23 cellular contexts compared by ENCODE assay signal in the genomic region with DNA sequence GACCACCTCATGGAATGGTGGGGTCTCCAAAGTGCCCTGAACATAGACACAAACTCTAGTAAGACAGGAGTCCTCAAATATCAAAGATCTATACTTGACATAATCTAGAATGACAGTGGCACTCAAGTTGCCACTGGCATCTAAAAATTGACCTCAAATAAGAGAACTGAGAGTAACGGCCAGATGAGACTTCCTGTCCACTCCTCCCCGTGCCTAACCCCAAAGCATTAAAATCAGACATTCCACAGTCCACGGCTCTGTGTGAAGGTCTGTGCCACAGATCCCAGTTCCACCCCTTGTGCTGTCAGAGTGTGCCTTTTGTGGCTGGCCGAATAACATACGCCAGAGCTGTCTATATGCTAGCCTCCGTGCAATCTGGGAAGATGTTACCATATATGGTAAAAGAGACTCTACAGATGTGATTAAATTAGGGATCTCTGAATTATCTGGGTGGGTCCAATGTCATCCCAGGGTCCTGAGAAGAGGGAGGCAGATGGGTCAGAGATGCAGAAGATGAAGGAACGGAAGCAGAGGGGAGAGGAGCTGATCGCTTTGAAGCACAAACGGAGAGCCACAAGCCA. TPM values are rescaled to one million over a fixed set of nuclear protein-coding genes. Genes with fewer than 3 reads are reported as not detected.
A peak's percentile ranks its signal among the peaks of the same experiment; 100 is the strongest.
DNase-seq lines count a peak whose midpoint lies in the region; ATAC-seq and TF ChIP-seq lines count a peak whose summit lies in the region.
"Had no signal": no experiment of that assay in that cellular context is flagged by ENCODE, and none has a peak within 500 bp of the region (broad histone marks: within the 10 kb centered on the region; RNA-seq: fewer than 3 reads in every experiment).

No MANE protein-coding gene starts in this region.

- WGBS in endodermal cell (ENCODE audit: insufficient coverage in 1 of 2, insufficient read length in 1 of 2), 2 experiments, result 96 to 98% methylated on average over 8 to 9 of the region's 9 CpGs
- 70 to 85% methylated on average over 4 to 9 of the region's 9 CpGs for WGBS in transverse colon (ENCODE audit: low coverage in 1 of 2), 2 donors
- WGBS in psoas muscle, 3 donors, result 74 to 80% (median 79%) methylated on average over 9 of the region's 9 CpGs

- H3K9me3 ChIP-seq in endodermal cell (ENCODE audit: control insufficient read depth, low read length) (no peaks in the 10 kb centered on the region), transverse colon (no peaks in the 10 kb centered on the region), psoas muscle (no peaks in the 10 kb centered on the region)
- H3K9me3 ChIP-seq: thyroid gland had no signal

- intact Hi-C loops in transverse colon (cut with DNase I; ENCODE audit: low total_unique reads) (no loop called here), psoas muscle (cut with DNase I) (no loop called here)

- H3K9me3 Mint-ChIP-seq in T-helper 2 cell treated with Interferon-gamma antibody and Interleukin-4, amounts not matched to agents 5 μg/mL and 100 μg/mL, for 36 hours, result no peaks in the 10 kb centered on the region
- no peaks in the 10 kb centered on the region for H3K9me3 Mint-ChIP-seq in endodermal cell
- H3K9me3 Mint-ChIP-seq in stimulated activated naive CD8-positive, alpha-beta T cell treated with anti-CD3 and anti-CD28 coated beads, Interleukin-15, amount 100 ng/mL, for 72 hours, result no peaks in the 10 kb centered on the region
- H3K9me3 Mint-ChIP-seq: activated CD4-positive, alpha-beta T cell treated with anti-CD3 and anti-CD28 coated beads, Interleukin-2, amount 10 ng/mL, durations not matched to agents 7 days and 5 days had no signal

- peaks cover 5% of the 10 kb centered on the region for H3K4me1 Mint-ChIP-seq in T-helper 2 cell treated with Interferon-gamma antibody and Interleukin-4, amounts not matched to agents 5 μg/mL and 100 μg/mL, for 36 hours (ENCODE audit: low read depth)
- H3K4me1 Mint-ChIP-seq in endodermal cell, result no peaks in the 10 kb centered on the region
- H3K4me1 Mint-ChIP-seq in stimulated activated naive CD8-positive, alpha-beta T cell treated with anti-CD3 and anti-CD28 coated beads, Interleukin-15, amount 100 ng/mL, for 72 hours, result peaks cover 26% of the 10 kb centered on the region

- H3K4me1 ChIP-seq in endodermal cell (ENCODE audit: control insufficient read depth, insufficient read depth, low read length) (no peaks in the 10 kb centered on the region), transverse colon (peaks cover 0 to 23% (median 12%) of the 10 kb centered on the region in 4 donors), psoas muscle (no peaks in the 10 kb centered on the region)

- TF ChIP-seq CTCF in endodermal cell (conservative IDR thresholded peaks at IDR 0.05) (no peak), transverse colon (IDR thresholded peaks at IDR 0.05) (no peak), psoas muscle (IDR thresholded peaks at IDR 0.05) (no peak)

- H3K27me3 Mint-ChIP-seq in T-helper 2 cell treated with Interferon-gamma antibody and Interleukin-4, amounts not matched to agents 5 μg/mL and 100 μg/mL, for 36 hours (ENCODE audit: low read depth), result no peaks in the 10 kb centered on the region
- no peaks in the 10 kb centered on the region for H3K27me3 Mint-ChIP-seq in endodermal cell (ENCODE audit: insufficient read depth)
- no peaks in the 10 kb centered on the region for H3K27me3 Mint-ChIP-seq in stimulated activated naive CD8-positive, alpha-beta T cell treated with anti-CD3 and anti-CD28 coated beads, Interleukin-15, amount 100 ng/mL, for 72 hours
- H3K27me3 Mint-ChIP-seq: activated CD4-positive, alpha-beta T cell treated with anti-CD3 and anti-CD28 coated beads, Interleukin-2, amount 10 ng/mL, durations not matched to agents 7 days and 5 days had no signal

- H3K27ac ChIP-seq in endodermal cell (ENCODE audit: low read depth, low read length), result no peak overlapping the region
- peak overlapping the region in 3 of 4 donors; percentile 17 to 24 (median 22) for H3K27ac ChIP-seq in transverse colon
- no peak overlapping the region for H3K27ac ChIP-seq in psoas muscle
- H3K27ac ChIP-seq: hepatocyte had no signal

- H3K27me3 ChIP-seq in endodermal cell (ENCODE audit: control insufficient read depth, insufficient read depth, low read length, poor library complexity, severe bottlenecking), result no peaks in the 10 kb centered on the region
- H3K27me3 ChIP-seq in transverse colon, result no peaks in the 10 kb centered on the region
- H3K27me3 ChIP-seq in psoas muscle (ENCODE audit: insufficient read depth in 3 of 3, low read length in 2 of 3), result no peaks in the 10 kb centered on the region
- H3K27me3 ChIP-seq: hepatocyte, thyroid gland had no signal

- no peak overlapping the region for H3K9ac ChIP-seq in endodermal cell (ENCODE audit: extremely low read depth, low read length, poor library complexity, severe bottlenecking)

- TF ChIP-seq EP300 in transverse colon (IDR thresholded peaks at IDR 0.05; ENCODE audit: low read depth), result no peak

- H3K4me3 ChIP-seq in endodermal cell (ENCODE audit: low read length) (no peak overlapping the region), transverse colon (no peak overlapping the region), psoas muscle (no peak overlapping the region)
- H3K4me3 ChIP-seq: hepatocyte, thyroid gland had no signal

- H3K27ac Mint-ChIP-seq in T-helper 2 cell treated with Interferon-gamma antibody and Interleukin-4, amounts not matched to agents 5 μg/mL and 100 μg/mL, for 36 hours, result peak overlapping the region; percentile 16
- H3K27ac Mint-ChIP-seq in endodermal cell, result peak overlapping the region; percentile 37
- H3K27ac Mint-ChIP-seq in stimulated activated naive CD8-positive, alpha-beta T cell treated with anti-CD3 and anti-CD28 coated beads, Interleukin-15, amount 100 ng/mL, for 72 hours, result peak overlapping the region in 1 of 2 donors; percentile 58
- H3K27ac Mint-ChIP-seq: activated CD4-positive, alpha-beta T cell treated with anti-CD3 and anti-CD28 coated beads, Interleukin-2, amount 10 ng/mL, durations not matched to agents 7 days and 5 days had no signal

- in situ Hi-C loops in transverse colon (cut with MboI; ENCODE audit: low pct_ligation_motif_present in 1 of 4, low pct_unique_long_range_greater_than_20kb in 1 of 4, low sequenced_read_pairs in 3 of 4), result no loop called here

- no peak for DNase-seq in T-helper 2 cell treated with Interferon-gamma antibody and Interleukin-4, amounts not matched to agents 5 μg/mL and 100 μg/mL, for 36 hours (ENCODE audit: low spot score)
- DNase-seq in T-helper 2 cell (no peak), MV-4-11 (lab: John Stamatoyannopoulos, UW) (peak; percentile 89), endodermal cell (no peak), transverse colon (no peak), psoas muscle (no peak)
- DNase-seq in stimulated activated naive CD8-positive, alpha-beta T cell treated with anti-CD3 and anti-CD28 coated beads, Interleukin-15, amount 100 ng/mL, for 72 hours, result no peak
- DNase-seq: activated CD4-positive, alpha-beta T cell treated with anti-CD3 and anti-CD28 coated beads, Interleukin-2, amount 10 ng/mL, durations not matched to agents 7 days and 5 days; activated T-cell treated with anti-CD3 and anti-CD28 coated beads, Interleukin-2, amount 50 U/mL, for 1 hour; caudate nucleus; effector memory CD4-positive, alpha-beta T cell; KG1; NCI-H1417; occipital lobe; SHP77 treated with DMSO at 0.1 percent for 48 hours; stimulated activated CD4-positive, alpha-beta T cell treated with anti-CD3 and anti-CD28 coated beads, Interleukin-4, amount 100 ng/mL, for 24 hours; stimulated activated CD8-positive, alpha-beta memory T cell treated with anti-CD3 and anti-CD28 coated beads, Interleukin-4, amount 100 ng/mL, for 48 hours; T1000; thyroid gland had no signal

- ATAC-seq in stimulated activated naive CD8-positive, alpha-beta T cell treated with anti-CD3 and anti-CD28 coated beads, Interleukin-15, amount 100 ng/mL, for 72 hours, result no peak
- no peak for ATAC-seq in GM21367 (IDR thresholded peaks at IDR 0.05; ENCODE audit: unreplicated experiment)
- no peak for ATAC-seq in psoas muscle

- no peak overlapping the region for H3K4me3 Mint-ChIP-seq in T-helper 2 cell treated with Interferon-gamma antibody and Interleukin-4, amounts not matched to agents 5 μg/mL and 100 μg/mL, for 36 hours
- H3K4me3 Mint-ChIP-seq in endodermal cell, result no peak overlapping the region
- H3K4me3 Mint-ChIP-seq in stimulated activated naive CD8-positive, alpha-beta T cell treated with anti-CD3 and anti-CD28 coated beads, Interleukin-15, amount 100 ng/mL, for 72 hours, result no peak overlapping the region
- H3K4me3 Mint-ChIP-seq: activated CD4-positive, alpha-beta T cell treated with anti-CD3 and anti-CD28 coated beads, Interleukin-2, amount 10 ng/mL, durations not matched to agents 7 days and 5 days had no signal

- H3K36me3 Mint-ChIP-seq in T-helper 2 cell treated with Interferon-gamma antibody and Interleukin-4, amounts not matched to agents 5 μg/mL and 100 μg/mL, for 36 hours (ENCODE audit: low read depth), result peaks cover 59% of the 10 kb centered on the region
- H3K36me3 Mint-ChIP-seq in endodermal cell (ENCODE audit: low read depth), result peaks cover 78% of the 10 kb centered on the region

- peaks cover 87% of the 10 kb centered on the region for H3K36me3 ChIP-seq in endodermal cell (ENCODE audit: control insufficient read depth, insufficient read depth, low read length)
- H3K36me3 ChIP-seq in transverse colon, result peaks cover 0 to 69% (median 33%) of the 10 kb centered on the region in 4 donors
- peaks cover 27 to 100% of the 10 kb centered on the region in 2 donors for H3K36me3 ChIP-seq in psoas muscle (ENCODE audit: insufficient read depth in 1 of 2, low read depth in 1 of 2)

- no peak for TF ChIP-seq POLR2A in transverse colon (IDR thresholded peaks at IDR 0.05)

RNA-seq across cellular contexts. Expression of a gene that starts 21.0 kb away (rescaled TPM):
- total RNA-seq in endodermal cell, result under 1 TPM; 0.20 to 0.51 TPM
- 0.04 TPM for polyA plus RNA-seq in endodermal cell (2013, experiment 1 of 2)
- not detected for polyA plus RNA-seq in endodermal cell (2013, experiment 2 of 2)
- 10 to 100 TPM; 17.1 to 23.7 (median 20.6) TPM for total RNA-seq in transverse colon
- under 1 TPM in 3 of 4 donors, not detected in 1; 0.16 to 0.36 (median 0.19) TPM for total RNA-seq in psoas muscle
- polyA plus RNA-seq in psoas muscle, result under 1 TPM; 0.03 to 0.07 (median 0.05) TPM
- total RNA-seq: H4, occipital lobe had no signal

RNA-seq across cellular contexts. Expression of a gene that starts 24.2 kb away (rescaled TPM):
- 10 to 100 TPM; 73.9 to 78.0 TPM for total RNA-seq in endodermal cell
- polyA plus RNA-seq in endodermal cell (2013, experiment 1 of 2), result 63.0 TPM
- 58.3 TPM for polyA plus RNA-seq in endodermal cell (2013, experiment 2 of 2)
- total RNA-seq in transverse colon, result 10 to 100 TPM; 11.6 to 44.8 (median 30.4) TPM
- total RNA-seq in psoas muscle, result 100 to 1,000 TPM in 2 of 4 donors, 10 to 100 TPM in 2; 87.3 to 117 (median 104) TPM
- polyA plus RNA-seq in psoas muscle, result 100 to 1,000 TPM in 1 of 3 donors, 10 to 100 TPM in 2; 72.4 to 141 (median 88.8) TPM

RNA-seq across cellular contexts. Expression of a gene that starts 26.5 kb away (rescaled TPM):
- not detected for total RNA-seq in endodermal cell
- polyA plus RNA-seq in endodermal cell (2013, experiment 1 of 2), result not detected
- polyA plus RNA-seq in endodermal cell (2013, experiment 2 of 2), result not detected
- 1 to 10 TPM in 3 of 4 donors, not detected in 1; 1.9 to 10.0 (median 3.2) TPM for total RNA-seq in transverse colon
- under 1 TPM in 1 of 4 donors, not detected in 3; 0.22 TPM for total RNA-seq in psoas muscle
- under 1 TPM; 0.05 to 0.16 (median 0.13) TPM for polyA plus RNA-seq in psoas muscle
- total RNA-seq: hepatocyte, occipital lobe, skeletal muscle tissue, thyroid gland had no signal

RNA-seq across cellular contexts. Expression of a gene that starts 30.9 kb away (rescaled TPM):
- total RNA-seq in endodermal cell (under 1 TPM in 1 of 2 donors, not detected in 1; 0.09 TPM), transverse colon (under 1 TPM in 1 of 4 donors, not detected in 3; 0.40 TPM), psoas muscle (under 1 TPM in 1 of 4 donors, not detected in 3; 0.08 TPM)
- polyA plus RNA-seq in endodermal cell (2013, experiment 1 of 2), result not detected
- not detected for polyA plus RNA-seq in endodermal cell (2013, experiment 2 of 2)
- polyA plus RNA-seq in psoas muscle, result 1 to 10 TPM in 2 of 3 donors, under 1 TPM in 1; 0.98 to 1.6 (median 1.4) TPM
- total RNA-seq: H4, hepatocyte, occipital lobe, skeletal muscle tissue had no signal

RNA-seq across cellular contexts. Expression of a gene that starts 47.5 kb away (rescaled TPM):
- 10 to 100 TPM in 1 of 2 donors, 1 to 10 TPM in 1; 7.3 to 11.7 TPM for total RNA-seq in endodermal cell
- 14.7 TPM for polyA plus RNA-seq in endodermal cell (2013, experiment 1 of 2)
- 10.5 TPM for polyA plus RNA-seq in endodermal cell (2013, experiment 2 of 2)
- 10 to 100 TPM in 2 of 4 donors, 1 to 10 TPM in 1, not detected in 1; 5.4 to 24.6 (median 16.9) TPM for total RNA-seq in transverse colon
- 1 to 10 TPM in 1 of 4 donors, under 1 TPM in 3; 0.60 to 1.4 (median 0.62) TPM for total RNA-seq in psoas muscle
- 1 to 10 TPM in 2 of 3 donors, under 1 TPM in 1; 0.47 to 1.9 (median 1.1) TPM for polyA plus RNA-seq in psoas muscle

Comparison
In these comparisons a context has a peak if more than half of its experiments do, and no peak if none do; other contexts are left out.
1. H3K27ac ChIP-seq: peak in transverse colon (3 of 4); none in endodermal cell (single experiment) and psoas muscle (single experiment).
2. RNA of a gene that starts 21.0 kb away (total RNA-seq): 17.1 to 23.7 TPM in transverse colon; 0.20 to 0.51 TPM in endodermal cell and 0.16 to 0.36 TPM in psoas muscle; every median in the first group is over 10 times any median in the second.